In genomic region chr12:12811343-12811742, GRCh38 we compare ENCODE assay signal across 17 cellular contexts. TPM values are rescaled to one million over a fixed set of nuclear protein-coding genes. Genes with fewer than 3 reads are reported as not detected.
DNase-seq lines count a peak whose midpoint lies in the region; ATAC-seq and TF ChIP-seq lines count a peak whose summit lies in the region.
"Had no signal": no experiment of that assay in that cellular context is flagged by ENCODE, and none has a peak within 500 bp of the region (broad histone marks: within the 10 kb centered on the region; RNA-seq: fewer than 3 reads in every experiment).

No MANE protein-coding gene starts in this region.

- no peaks in the 10 kb centered on the region for H3K9me3 ChIP-seq in BLaER1 treated with 17β-estradiol and CSF1 and Interleukin-3, amounts not matched to agents 10 nM and 100 nM (replicated peaks in 1 of 11)
- H3K9me3 ChIP-seq in Panc1 (ENCODE audit: control insufficient read depth, insufficient read depth, low read depth, low read length) (no peaks in the 10 kb centered on the region), gastrocnemius medialis (no peaks in the 10 kb centered on the region)
- H3K9me3 ChIP-seq: A549 had no signal

- BruUV-seq in Panc1 (replicated peaks; lab: Mats Ljungman, UMichigan), result no TSS peak

- H3K27ac ChIP-seq in BLaER1 treated with 17β-estradiol and CSF1 and Interleukin-3, amounts not matched to agents 10 nM and 100 nM, result peak overlapping the region in 7 of 11 experiments; percentile 17 to 95 (median 61); a peak in 11 of 22 replicates
- H3K27ac ChIP-seq in Panc1 (ENCODE audit: low read length), result peak overlapping the region; percentile 99
- no peak overlapping the region for H3K27ac ChIP-seq in gastrocnemius medialis
- H3K27ac ChIP-seq: RWPE1, SK-N-MC had no signal

- no peak for TF ChIP-seq CTCF in Panc1 (IDR thresholded peaks at IDR 0.05)
- TF ChIP-seq CTCF in gastrocnemius medialis (IDR thresholded peaks at IDR 0.05 in 4 of 5, conservative IDR thresholded peaks at IDR 0.05 in 1 of 5), result no peak
- no peak for TF ChIP-seq CTCF in GM13976 (IDR thresholded peaks at IDR 0.05; ENCODE audit: borderline replicate concordance, control extremely low read depth, extremely low read depth, insufficient read depth, missing control alignments)

- intact Hi-C loops in Panc1 (cut with micrococcal nuclease; ENCODE audit: unreplicated experiment), result loop anchor here (10.0 kb wide), 1 partner anchor 173 kb away; no protein-coding TSS in a partner anchor
- intact Hi-C loops in gastrocnemius medialis (cut with DNase I; ENCODE audit: low total_unique reads), result loop anchor here (5.0 kb wide), 1 partner anchor 191 kb away; the partner anchor contains the start of gene HEBP1

- POLR2A ChIA-PET in Panc1 (lab: Charles Lee), result no interaction called here

- CTCF ChIA-PET in Panc1 (lab: Charles Lee), result interaction anchor here (0.7 kb wide), 2 partner anchors 93 to 426 kb away, joined by 3 to 6 read pairs; no protein-coding TSS in a partner anchor

- ATAC-seq in Panc1 (no peak), gastrocnemius medialis (no peak)

- H3K4me3 ChIP-seq in BLaER1 treated with 17β-estradiol and CSF1 and Interleukin-3, amounts not matched to agents 10 nM and 100 nM, result no peak overlapping the region
- H3K4me3 ChIP-seq in Panc1 (ENCODE audit: low read depth in 2 of 2, low read length in 2 of 2) (no peak overlapping the region), gastrocnemius medialis (no peak overlapping the region)
- H3K4me3 ChIP-seq: A549, SK-N-MC had no signal

- peaks cover 81 to 90% (median 84%) of the 10 kb centered on the region in 10 experiments for H3K4me1 ChIP-seq in BLaER1 treated with 17β-estradiol and CSF1 and Interleukin-3, amounts not matched to agents 10 nM and 100 nM
- H3K4me1 ChIP-seq in Panc1 (ENCODE audit: control insufficient read depth, insufficient read depth, low read length), result peaks cover 32% of the 10 kb centered on the region
- H3K4me1 ChIP-seq in gastrocnemius medialis, result peaks cover 24 to 42% of the 10 kb centered on the region in 2 donors

- in situ Hi-C loops in Panc1 (cut with HindIII; ENCODE audit: low pct_unique_long_range_greater_than_20kb, low sequenced_read_pairs), result no loop called here
- in situ Hi-C loops in gastrocnemius medialis (cut with MboI; ENCODE audit: low sequenced_read_pairs in 4 of 4), result loop anchor here in 2 of 4 donors (10.0 to 25.0 kb wide), 2 partner anchors 173 to 176 kb away; no protein-coding TSS in a partner anchor
- in situ Hi-C loops in GM13976 (cut with MboI; ENCODE audit: low sequenced_read_pairs, unreplicated experiment), result no loop called here

- no peak overlapping the region; a peak in 1 of 22 replicates for H3K9ac ChIP-seq in BLaER1 treated with 17β-estradiol and CSF1 and Interleukin-3, amounts not matched to agents 10 nM and 100 nM

- DNase-seq in Ammon's horn (ENCODE audit: low spot score) (peak; percentile 51), Panc1 (ENCODE audit: low read depth, low spot score) (no peak), medulla oblongata (ENCODE audit: extremely low spot score) (peak; percentile 21), DMS 273 (lab: John Stamatoyannopoulos, UW; ENCODE audit: unreplicated experiment) (no peak), gastrocnemius medialis (no peak), GM13976 (ENCODE audit: low spot score) (no peak)
- DNase-seq: EL, NCI-H1694 treated with DMSO at 0.1 percent for 48 hours, NCI-H2081 treated with DMSO at 0.1 percent for 48 hours, NCI-H2171 treated with DMSO at 0.1 percent for 48 hours, NCI-H446, NCI-H526 treated with DMSO at 0.1 percent for 48 hours, SHP77 treated with DMSO at 0.1 percent for 48 hours had no signal

- no peaks in the 10 kb centered on the region for H3K27me3 ChIP-seq in BLaER1 treated with 17β-estradiol and CSF1 and Interleukin-3, amounts not matched to agents 10 nM and 100 nM
- H3K27me3 ChIP-seq in Panc1 (ENCODE audit: control insufficient read depth, insufficient read depth, low read length) (no peaks in the 10 kb centered on the region), gastrocnemius medialis (no peaks in the 10 kb centered on the region)

- peaks cover 0 to 12% (median under 1%) of the 10 kb centered on the region in 11 experiments; a peak in 6 of 22 replicates for H4K20me1 ChIP-seq in BLaER1 treated with 17β-estradiol and CSF1 and Interleukin-3, amounts not matched to agents 10 nM and 100 nM

- no peak for TF ChIP-seq POLR2A in gastrocnemius medialis (IDR thresholded peaks at IDR 0.05)

- H3K4me2 ChIP-seq in BLaER1 treated with 17β-estradiol and CSF1 and Interleukin-3, amounts not matched to agents 10 nM and 100 nM, result peak overlapping the region; percentile 25 to 95 (median 58); a peak in 19 of 22 replicates
- H3K4me2 ChIP-seq: A549 had no signal

- peaks cover 0 to 22% (median 20%) of the 10 kb centered on the region in 11 experiments; a peak in 21 of 22 replicates for H3K36me3 ChIP-seq in BLaER1 treated with 17β-estradiol and CSF1 and Interleukin-3, amounts not matched to agents 10 nM and 100 nM
- peaks cover 6% of the 10 kb centered on the region for H3K36me3 ChIP-seq in Panc1 (ENCODE audit: control insufficient read depth, insufficient read depth, low read length)
- no peaks in the 10 kb centered on the region for H3K36me3 ChIP-seq in gastrocnemius medialis

RNA-seq across cellular contexts. Expression of gene DDX47, which starts 1.8 kb away (rescaled TPM):
- 115 TPM for total RNA-seq in Panc1 (2021; ENCODE audit: unreplicated experiment)
- polyA plus RNA-seq in Panc1 (2012; ENCODE audit: insufficient read length), result 51.5 TPM
- total RNA-seq in gastrocnemius medialis, result 10 to 100 TPM; 37.1 to 75.4 (median 58.3) TPM

RNA-seq across cellular contexts. Expression of gene APOLD1, which starts 25.9 kb away (rescaled TPM):
- total RNA-seq in Panc1 (2021; ENCODE audit: unreplicated experiment) (4.1 TPM), gastrocnemius medialis (10 to 100 TPM; 25.8 to 73.7 (median 67.7) TPM)
- 6.6 TPM for polyA plus RNA-seq in Panc1 (2012; ENCODE audit: insufficient read length)

Comparison
In these comparisons a context has a peak if more than half of its experiments do, and no peak if none do; other contexts are left out.
1. DNase-seq: peak in Ammon's horn (single experiment) and medulla oblongata (single experiment); none in Panc1 (single experiment), DMS 273 (single experiment), gastrocnemius medialis (0 of 2) and GM13976 (single experiment).
2. H3K27ac ChIP-seq: peak in BLaER1 treated with 17β-estradiol and CSF1 and Interleukin-3, amounts not matched to agents 10 nM and 100 nM (7 of 11) and Panc1 (single experiment); none in gastrocnemius medialis (0 of 4).